In the genomic region with DNA sequence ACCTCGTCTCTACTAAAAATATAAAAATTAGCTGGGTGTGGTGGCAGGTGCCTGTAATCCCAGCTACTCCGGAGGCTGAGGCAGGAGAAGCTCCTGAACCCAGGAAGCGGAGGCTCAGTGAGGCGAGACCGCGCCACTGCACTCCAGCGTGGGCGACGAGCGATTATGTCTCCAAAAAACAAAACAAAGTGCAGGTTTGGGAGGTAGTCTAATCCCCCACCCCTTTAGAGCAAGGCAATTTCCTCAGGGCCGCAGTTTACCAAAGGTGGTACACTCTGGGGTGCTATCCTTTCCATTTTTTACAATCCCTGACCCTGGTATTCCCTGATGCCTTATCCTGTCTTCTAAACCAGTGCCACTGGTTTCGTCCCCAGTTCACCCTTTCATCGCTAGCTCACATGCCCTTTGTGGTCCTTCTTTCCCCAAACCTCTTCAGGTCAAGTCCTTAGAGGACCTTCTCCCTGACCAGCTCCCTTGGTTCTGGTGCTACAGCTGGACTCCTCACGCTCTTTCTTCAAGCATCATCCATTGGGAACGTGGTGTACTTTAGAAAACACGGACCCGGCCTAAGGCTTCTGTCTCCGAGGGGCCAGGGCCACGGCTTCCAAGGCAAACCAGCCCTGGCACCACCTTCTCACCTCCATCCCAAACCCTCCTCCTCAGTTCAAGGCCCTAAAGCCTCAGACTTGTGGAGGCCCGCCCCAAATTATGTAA, we compare ENCODE assay signal across 8 cellular contexts. TPM values are rescaled to one million over a fixed set of nuclear protein-coding genes. Genes with fewer than 3 reads are reported as not detected.
DNase-seq lines count a peak whose midpoint lies in the region; ATAC-seq and TF ChIP-seq lines count a peak whose summit lies in the region.

No MANE protein-coding gene starts in this region.

- H3K27me3 Mint-ChIP-seq in GM23338 (ENCODE audit: insufficient read depth, low read depth, poor library complexity) = peaks cover 3% of the 10 kb centered on the region
- no peaks in the 10 kb centered on the region for H3K27me3 Mint-ChIP-seq in activated naive CD8-positive, alpha-beta T cell treated with anti-CD3 and anti-CD28 coated beads, Interleukin-2, amount 10 ng/mL, durations not matched to agents 7 days and 5 days

- TF ChIP-seq CTCF in GM23338 (conservative IDR thresholded peaks at IDR 0.05; ENCODE audit: low read depth in 2 of 2) (no peak), suprapubic skin (IDR thresholded peaks at IDR 0.05) (no peak)

- H3F3A ChIP-seq in GM23338 (replicated peaks; ENCODE audit: low read depth) = no peaks in the 10 kb centered on the region

- peaks cover 45% of the 10 kb centered on the region for H3K4me1 Mint-ChIP-seq in GM23338
- peaks cover 44% of the 10 kb centered on the region for H3K4me1 Mint-ChIP-seq in activated naive CD8-positive, alpha-beta T cell treated with anti-CD3 and anti-CD28 coated beads, Interleukin-2, amount 10 ng/mL, durations not matched to agents 7 days and 5 days

- TF ChIP-seq POLR2A in suprapubic skin (IDR thresholded peaks at IDR 0.05) = no peak

- in situ Hi-C loops in ACHN (cut with HindIII; ENCODE audit: low pct_ligation_motif_present, low pct_unique_long_range_greater_than_20kb, low sequenced_read_pairs) = no loop called here

- peak overlapping the region; percentile 89 for H3K4me3 Mint-ChIP-seq in GM23338
- H3K4me3 Mint-ChIP-seq in activated naive CD8-positive, alpha-beta T cell treated with anti-CD3 and anti-CD28 coated beads, Interleukin-2, amount 10 ng/mL, durations not matched to agents 7 days and 5 days = peak overlapping the region; percentile 97

- TF ChIP-seq EP300 in suprapubic skin (IDR thresholded peaks at IDR 0.05) = no peak

- H3K4me2 ChIP-seq in GM23338 = peak overlapping the region; percentile 94

- no peak overlapping the region for H3K27ac ChIP-seq in GM23338 (ENCODE audit: low read depth)
- H3K27ac ChIP-seq in suprapubic skin = peak overlapping the region; percentile 92

- ATAC-seq in GM23338 (peak; percentile 4), GM19467 (IDR thresholded peaks at IDR 0.05; ENCODE audit: unreplicated experiment) (no peak)
- ATAC-seq in activated naive CD8-positive, alpha-beta T cell treated with anti-CD3 and anti-CD28 coated beads, Interleukin-2, amount 10 ng/mL, durations not matched to agents 7 days and 5 days (ENCODE audit: low read depth) = no peak

- peak; percentile 8 for DNase-seq in ACHN
- peak; percentile 39 for DNase-seq in GM23338 (ENCODE audit: low spot score)
- peak; percentile 35 for DNase-seq in activated naive CD8-positive, alpha-beta T cell treated with anti-CD3 and anti-CD28 coated beads, Interleukin-2, amount 10 ng/mL, durations not matched to agents 7 days and 5 days
- DNase-seq in iPS-NIHi7 (ENCODE audit: extremely low spot score) = peak; percentile 31
- DNase-seq in suprapubic skin (ENCODE audit: low spot score in 2 of 2) = no peak
- no peak for DNase-seq in NCI-H2029 (lab: John Stamatoyannopoulos, UW)
- DNase-seq in GDM1 (lab: John Stamatoyannopoulos, UW) = no peak

- no peaks in the 10 kb centered on the region for H3K9me3 Mint-ChIP-seq in GM23338
- peaks cover 1% of the 10 kb centered on the region for H3K9me3 Mint-ChIP-seq in activated naive CD8-positive, alpha-beta T cell treated with anti-CD3 and anti-CD28 coated beads, Interleukin-2, amount 10 ng/mL, durations not matched to agents 7 days and 5 days

- peak overlapping the region; percentile 96 for H2AFZ ChIP-seq in GM23338

- H3K79me2 ChIP-seq in GM23338 (replicated peaks; ENCODE audit: insufficient read depth) = peaks cover 45% of the 10 kb centered on the region

- no peak overlapping the region for H3K27ac Mint-ChIP-seq in GM23338
- peak overlapping the region; percentile 92 for H3K27ac Mint-ChIP-seq in activated naive CD8-positive, alpha-beta T cell treated with anti-CD3 and anti-CD28 coated beads, Interleukin-2, amount 10 ng/mL, durations not matched to agents 7 days and 5 days

- H3K27me3 ChIP-seq in GM23338 (ENCODE audit: insufficient read depth) (no peaks in the 10 kb centered on the region), suprapubic skin (no peaks in the 10 kb centered on the region)

- H3K4me3 ChIP-seq in GM23338 (peak overlapping the region; percentile 93), suprapubic skin (peak overlapping the region; percentile 90)

- H3K36me3 ChIP-seq in GM23338 (ENCODE audit: insufficient read depth) (no peaks in the 10 kb centered on the region), suprapubic skin (no peaks in the 10 kb centered on the region)

- peaks cover 9% of the 10 kb centered on the region for H4K20me1 ChIP-seq in GM23338 (replicated peaks; ENCODE audit: insufficient read depth)

- POLR2A ChIA-PET in activated naive CD8-positive, alpha-beta T cell treated with anti-CD3 and anti-CD28 coated beads, Interleukin-2, amount 10 ng/mL, durations not matched to agents 7 days and 5 days (lab: Charles Lee) = interaction anchor here (0.6 to 3.2 kb wide), 15 partner anchors 8 to 857 kb away, joined by 3 to 28 read pairs (median 6); partner anchors contain the start of genes NDC1, TCEANC2, TMEM59 and TTC22

- 56% methylated on average over 20 of the region's 20 CpGs for WGBS in suprapubic skin

- no peaks in the 10 kb centered on the region for H3K9me2 ChIP-seq in GM23338 (ENCODE audit: insufficient read depth)

- H3K36me3 Mint-ChIP-seq in GM23338 (ENCODE audit: low read depth) = no peaks in the 10 kb centered on the region; the same call in 2 of the 3 replicates
- peaks cover 25% of the 10 kb centered on the region for H3K36me3 Mint-ChIP-seq in activated naive CD8-positive, alpha-beta T cell treated with anti-CD3 and anti-CD28 coated beads, Interleukin-2, amount 10 ng/mL, durations not matched to agents 7 days and 5 days

- no peaks in the 10 kb centered on the region for H3K9me3 ChIP-seq in suprapubic skin

- H3K4me1 ChIP-seq in GM23338 (ENCODE audit: insufficient read depth) (peaks cover 34% of the 10 kb centered on the region), suprapubic skin (peaks cover 28% of the 10 kb centered on the region)

TF ChIP-seq in GM23338, 12 proteins besides CTCF, POLR2A, EP300 and RAD21 (continues in another document):
- no peak for TF ChIP-seq POLR2AphosphoS5 (IDR thresholded peaks at IDR 0.05; ENCODE audit: low read depth)
- TF ChIP-seq ZNF331 (CRISPR knock-in tag; IDR thresholded peaks at IDR 0.05; ENCODE audit: low read depth) = no peak
- no peak for TF ChIP-seq EZH2phosphoT487 (IDR thresholded peaks at IDR 0.05; ENCODE audit: unreplicated experiment)
- no peak for TF ChIP-seq CREB1 (CRISPR knock-in tag; IDR thresholded peaks at IDR 0.05; ENCODE audit: low read depth)
- no peak for TF ChIP-seq ETS1 (IDR thresholded peaks at IDR 0.05)
- no peak for TF ChIP-seq STAT1 (IDR thresholded peaks at IDR 0.05; ENCODE audit: unreplicated experiment)
- no peak for TF ChIP-seq EZH2 (IDR thresholded peaks at IDR 0.05; ENCODE audit: low read depth, unreplicated experiment)

RNA-seq across cellular contexts. Expression of gene IFT25, which starts 0.9 kb away (rescaled TPM):
- 27.2 and 28.2 TPM in 2 replicates for total RNA-seq in GM23338 (2014; rRNA removed; shearing (Covaris generic))
- 97.1 and 109 TPM in 2 replicates for polyA plus RNA-seq in GM23338 (2016; fragmentation: Nextera tagmentation; extraction: Ambion mirVana)
- 10 to 100 TPM; 76.7 to 81.6 TPM for total RNA-seq in activated naive CD8-positive, alpha-beta T cell treated with anti-CD3 and anti-CD28 coated beads, Interleukin-2, amount 10 ng/mL, durations not matched to agents 7 days and 5 days
- 10 to 100 TPM in 3 of 4 donors, 1 to 10 TPM in 1; 8.8 to 36.5 (median 13.8) TPM for total RNA-seq in suprapubic skin

RNA-seq across cellular contexts. Expression of gene LRRC42, which starts 1.5 kb away (rescaled TPM):
- 39.6 and 48.1 TPM in 2 replicates for total RNA-seq in GM23338 (2014; rRNA removed; shearing (Covaris generic))
- polyA plus RNA-seq in GM23338 (2016; fragmentation: Nextera tagmentation; extraction: Ambion mirVana) = 22.4 and 25.9 TPM in 2 replicates
- 10 to 100 TPM; 18.8 to 20.2 TPM for total RNA-seq in activated naive CD8-positive, alpha-beta T cell treated with anti-CD3 and anti-CD28 coated beads, Interleukin-2, amount 10 ng/mL, durations not matched to agents 7 days and 5 days
- total RNA-seq in suprapubic skin = 10 to 100 TPM; 22.2 to 31.1 (median 28.3) TPM

RNA-seq across cellular contexts. Expression of gene DIO1, which starts 50.6 kb away (rescaled TPM):
- not detected in 2 replicates for total RNA-seq in GM23338 (2014; rRNA removed; shearing (Covaris generic))
- 0.27 TPM in 1 of 2 replicates, not detected in the other for polyA plus RNA-seq in GM23338 (2016; fragmentation: Nextera tagmentation; extraction: Ambion mirVana)
- not detected for total RNA-seq in activated naive CD8-positive, alpha-beta T cell treated with anti-CD3 and anti-CD28 coated beads, Interleukin-2, amount 10 ng/mL, durations not matched to agents 7 days and 5 days
- not detected for total RNA-seq in suprapubic skin

RNA-seq across cellular contexts. Expression of gene YIPF1, which starts 55.0 kb away (rescaled TPM):
- total RNA-seq in GM23338 (2014; rRNA removed; shearing (Covaris generic)) = 24.0 and 24.8 TPM in 2 replicates
- 13.1 and 14.1 TPM in 2 replicates for polyA plus RNA-seq in GM23338 (2016; fragmentation: Nextera tagmentation; extraction: Ambion mirVana)
- total RNA-seq in activated naive CD8-positive, alpha-beta T cell treated with anti-CD3 and anti-CD28 coated beads, Interleukin-2, amount 10 ng/mL, durations not matched to agents 7 days and 5 days = 10 to 100 TPM; 16.9 to 19.5 TPM
- 10 to 100 TPM; 14.9 to 26.1 (median 23.5) TPM for total RNA-seq in suprapubic skin

Comparison
In these comparisons a context has a peak if more than half of its experiments do, and no peak if none do; other contexts are left out.
1. DNase-seq: peak in ACHN (single experiment), GM23338 (single experiment), activated naive CD8-positive, alpha-beta T cell treated with anti-CD3 and anti-CD28 coated beads, Interleukin-2, amount 10 ng/mL, durations not matched to agents 7 days and 5 days (single experiment) and iPS-NIHi7 (single experiment); none in suprapubic skin (0 of 2), NCI-H2029 (single experiment) and GDM1 (single experiment).